In the genomic region with DNA sequence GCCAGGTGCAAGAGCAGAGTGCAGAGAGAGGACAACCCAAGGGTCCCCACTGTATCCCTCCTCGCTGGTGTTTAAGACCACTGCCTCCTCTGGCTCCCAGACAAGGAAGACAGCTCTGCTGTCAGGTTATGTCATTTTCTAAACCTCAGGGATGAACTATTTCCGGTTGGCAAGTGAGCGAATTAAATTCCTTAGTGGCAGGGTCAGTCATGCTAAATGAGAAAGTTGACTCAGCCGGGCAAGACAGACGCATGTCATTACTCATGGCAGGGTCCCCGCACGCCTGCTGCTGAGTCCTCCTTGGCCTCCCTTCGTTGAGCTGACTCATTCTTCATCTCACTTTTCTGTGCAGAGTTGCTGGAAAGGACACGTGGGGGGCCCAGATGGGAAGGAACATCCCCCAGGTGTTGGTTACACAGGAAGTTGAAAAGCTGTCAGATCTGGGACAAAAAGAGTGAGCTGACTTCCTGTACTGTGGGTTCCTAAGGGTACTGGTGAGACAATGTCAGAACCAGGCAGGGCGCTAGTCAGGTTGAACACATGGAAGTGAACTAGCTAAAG, we compare ENCODE assay signal across 9 cellular contexts. TPM values are rescaled to one million over a fixed set of nuclear protein-coding genes. Genes with fewer than 3 reads are reported as not detected.
DNase-seq lines count a peak whose midpoint lies in the region; ATAC-seq and TF ChIP-seq lines count a peak whose summit lies in the region.
"Had no signal": no experiment of that assay in that cellular context is flagged by ENCODE, and none has a peak within 500 bp of the region (broad histone marks: within the 10 kb centered on the region; RNA-seq: fewer than 3 reads in every experiment).

No MANE protein-coding gene starts in this region.

- H2BK15ac ChIP-seq in mesendoderm (replicated peaks; ENCODE audit: low read depth): no peak overlapping the region
- no peak overlapping the region for H2BK15ac ChIP-seq in H9 (ENCODE audit: low read depth, low read length)

- no peaks in the 10 kb centered on the region for H3K23me2 ChIP-seq in H9 (ENCODE audit: insufficient read length, low read depth, low read length, poor library complexity, severe bottlenecking)

- H2BK5ac ChIP-seq in mesendoderm (ENCODE audit: low read length): no peak overlapping the region
- no peak overlapping the region for H2BK5ac ChIP-seq in H9 (ENCODE audit: insufficient read length, low read length)

- TF ChIP-seq CTCF in H9 (conservative IDR thresholded peaks at IDR 0.05): no peak
- no peak for TF ChIP-seq CTCF in transverse colon (IDR thresholded peaks at IDR 0.05)

- intact Hi-C loops in activated T-helper 2 cell treated with anti-CD3 and anti-CD28 coated beads, Interferon-gamma antibody, Interleukin-2, Interleukin-4, amounts not matched to agents 10 μg/mL and 5 μg/mL and 100 μg/mL, durations not matched to agents 14 hours and 24 hours and 36 hours (cut with micrococcal nuclease): loop anchor here (1.0 to 5.0 kb wide), 2 partner anchors 20 to 35 kb away; no protein-coding TSS in a partner anchor
- intact Hi-C loops in transverse colon (cut with DNase I; ENCODE audit: low total_unique reads): no loop called here

- H4K8ac ChIP-seq in mesendoderm (ENCODE audit: low read depth, low read length): no peak overlapping the region
- H4K8ac ChIP-seq in H9 (replicated peaks; ENCODE audit: insufficient read length, low read depth, low read length): no peak overlapping the region

- H3K4me1 ChIP-seq in mesendoderm (ENCODE audit: control insufficient read depth, low read depth, low read length) (no peaks in the 10 kb centered on the region), H9 (ENCODE audit: insufficient read depth, low read length) (no peaks in the 10 kb centered on the region), transverse colon (no peaks in the 10 kb centered on the region)

- H3T11ph ChIP-seq in H9 (ENCODE audit: low read length): no peak overlapping the region

- no peak overlapping the region for H2BK12ac ChIP-seq in H9 (ENCODE audit: insufficient read length, low read depth, low read length)

- ATAC-seq in GM19023 (IDR thresholded peaks at IDR 0.05; ENCODE audit: unreplicated experiment): peak; percentile 58
- ATAC-seq in GM19463 (IDR thresholded peaks at IDR 0.05; ENCODE audit: unreplicated experiment): no peak
- no peak for ATAC-seq in GM18907 (IDR thresholded peaks at IDR 0.05; ENCODE audit: unreplicated experiment)

- H3K23ac ChIP-seq in mesendoderm (ENCODE audit: low read length): no peak overlapping the region
- no peak overlapping the region for H3K23ac ChIP-seq in H9 (ENCODE audit: insufficient read length, low read depth, low read length)

- H4K5ac ChIP-seq in mesendoderm (ENCODE audit: low read length) (no peak overlapping the region), H9 (ENCODE audit: insufficient read length, low read depth, low read length) (no peak overlapping the region)

- H3K4me2 ChIP-seq in mesendoderm (ENCODE audit: low read length) (no peak overlapping the region), H9 (ENCODE audit: insufficient read depth, insufficient read length, low read length) (no peak overlapping the region)

- H3K56ac ChIP-seq in mesendoderm (ENCODE audit: low read length): no peak overlapping the region
- H3K56ac ChIP-seq in H9 (ENCODE audit: insufficient read length, low read depth, low read length): no peak overlapping the region

- no peak overlapping the region for H2AFZ ChIP-seq in H9 (ENCODE audit: low read length)

- peak overlapping the region; percentile 19 for H3K4me3 Mint-ChIP-seq in activated T-helper 2 cell treated with anti-CD3 and anti-CD28 coated beads, Interferon-gamma antibody, Interleukin-2, Interleukin-4, amounts not matched to agents 10 μg/mL and 5 μg/mL and 100 μg/mL, durations not matched to agents 14 hours and 24 hours and 36 hours (ENCODE audit: low read depth)
- H3K4me3 Mint-ChIP-seq in H9: no peak overlapping the region
- H3K4me3 Mint-ChIP-seq: nephron had no signal

- DNase-seq in NCI-H460 (ENCODE audit: extremely low read depth, low read depth) (peak; percentile 50), mesendoderm (peak; percentile 18), H9 (no peak), transverse colon (no peak)
- DNase-seq in activated T-helper 2 cell treated with anti-CD3 and anti-CD28 coated beads, Interferon-gamma antibody, Interleukin-2, Interleukin-4, amounts not matched to agents 10 μg/mL and 5 μg/mL and 100 μg/mL, durations not matched to agents 14 hours and 24 hours and 36 hours (ENCODE audit: low spot score): peak; percentile 30

- in situ Hi-C loops in transverse colon (cut with MboI; ENCODE audit: low pct_ligation_motif_present in 1 of 4, low pct_unique_long_range_greater_than_20kb in 1 of 4, low sequenced_read_pairs in 3 of 4): no loop called here

- peaks cover 34% of the 10 kb centered on the region for H3K4me1 Mint-ChIP-seq in activated T-helper 2 cell treated with anti-CD3 and anti-CD28 coated beads, Interferon-gamma antibody, Interleukin-2, Interleukin-4, amounts not matched to agents 10 μg/mL and 5 μg/mL and 100 μg/mL, durations not matched to agents 14 hours and 24 hours and 36 hours (ENCODE audit: low read depth)
- no peaks in the 10 kb centered on the region for H3K4me1 Mint-ChIP-seq in H9
- H3K4me1 Mint-ChIP-seq: nephron had no signal

- H3K27ac Mint-ChIP-seq in activated T-helper 2 cell treated with anti-CD3 and anti-CD28 coated beads, Interferon-gamma antibody, Interleukin-2, Interleukin-4, amounts not matched to agents 10 μg/mL and 5 μg/mL and 100 μg/mL, durations not matched to agents 14 hours and 24 hours and 36 hours: peak overlapping the region; percentile 18
- no peak overlapping the region for H3K27ac Mint-ChIP-seq in H9
- H3K27ac Mint-ChIP-seq: nephron had no signal

- no peak overlapping the region for H3K14ac ChIP-seq in H9 (ENCODE audit: insufficient read depth, low read length)

- no peaks in the 10 kb centered on the region for H4K20me1 ChIP-seq in H9 (ENCODE audit: control insufficient read depth, insufficient read depth, insufficient read length)

- no peak overlapping the region for H4K91ac ChIP-seq in H9 (ENCODE audit: insufficient read length, low read depth, low read length)

- no peak for TF ChIP-seq POLR2A in transverse colon (IDR thresholded peaks at IDR 0.05)

- H3K9ac ChIP-seq in mesendoderm (ENCODE audit: low read length): no peak overlapping the region
- no peak overlapping the region for H3K9ac ChIP-seq in H9 (ENCODE audit: extremely low read depth, insufficient read length, low read length)

- H3K79me2 ChIP-seq in mesendoderm (ENCODE audit: control insufficient read depth, insufficient read depth, low read length) (no peaks in the 10 kb centered on the region), H9 (ENCODE audit: insufficient read depth, low read length) (no peaks in the 10 kb centered on the region; the same call in 1 of the 2 replicates)

- H2BK120ac ChIP-seq in mesendoderm (ENCODE audit: low read depth, low read length): no peak overlapping the region
- no peak overlapping the region for H2BK120ac ChIP-seq in H9 (ENCODE audit: low read depth, low read length, poor library complexity, severe bottlenecking)

- no peaks in the 10 kb centered on the region for H3K36me3 Mint-ChIP-seq in activated T-helper 2 cell treated with anti-CD3 and anti-CD28 coated beads, Interferon-gamma antibody, Interleukin-2, Interleukin-4, amounts not matched to agents 10 μg/mL and 5 μg/mL and 100 μg/mL, durations not matched to agents 14 hours and 24 hours and 36 hours (ENCODE audit: low read depth)
- H3K36me3 Mint-ChIP-seq in H9 (ENCODE audit: insufficient read depth in 1 of 3, low read depth in 3 of 3): peaks cover 0 to 3% (median 0%) of the 10 kb centered on the region in 3 experiments; a peak in 4 of 7 replicates

- peaks cover 4% of the 10 kb centered on the region for H3K9me3 Mint-ChIP-seq in activated T-helper 2 cell treated with anti-CD3 and anti-CD28 coated beads, Interferon-gamma antibody, Interleukin-2, Interleukin-4, amounts not matched to agents 10 μg/mL and 5 μg/mL and 100 μg/mL, durations not matched to agents 14 hours and 24 hours and 36 hours
- peaks cover 8 to 65% of the 10 kb centered on the region in 2 experiments for H3K9me3 Mint-ChIP-seq in H9

- H3K79me1 ChIP-seq in mesendoderm (ENCODE audit: low read length) (no peaks in the 10 kb centered on the region), H9 (ENCODE audit: insufficient read depth, low read depth, low read length, poor library complexity, severe bottlenecking) (no peaks in the 10 kb centered on the region)

- H3K9me3 ChIP-seq in H9 (ENCODE audit: control insufficient read depth, low read depth, low read length): no peaks in the 10 kb centered on the region
- H3K9me3 ChIP-seq in transverse colon: no peaks in the 10 kb centered on the region

- no peaks in the 10 kb centered on the region for H3K27me3 ChIP-seq in mesendoderm (ENCODE audit: insufficient read depth, low read length, poor library complexity)
- no peaks in the 10 kb centered on the region for H3K27me3 ChIP-seq in H9 (ENCODE audit: insufficient read depth, low read length)
- no peaks in the 10 kb centered on the region for H3K27me3 ChIP-seq in transverse colon

- no peak overlapping the region for H3K18ac ChIP-seq in mesendoderm (ENCODE audit: low read length)
- no peak overlapping the region for H3K18ac ChIP-seq in H9 (ENCODE audit: insufficient read length, low read depth, low read length)

- H3K4me3 ChIP-seq in mesendoderm (ENCODE audit: low read length) (no peak overlapping the region), transverse colon (no peak overlapping the region)

- no peak for TF ChIP-seq EP300 in transverse colon (IDR thresholded peaks at IDR 0.05; ENCODE audit: low read depth)

- no peaks in the 10 kb centered on the region for H3K36me3 ChIP-seq in mesendoderm (ENCODE audit: control insufficient read depth, insufficient read depth, low read length)
- H3K36me3 ChIP-seq in transverse colon: no peaks in the 10 kb centered on the region

- WGBS in mesendoderm (ENCODE audit: extremely low coverage, insufficient coverage, low lambda C conversion rate): no CpG with 5 or more reads among the region's 10 CpGs
- no CpG with 5 or more reads among the region's 10 CpGs for WGBS in H9 (ENCODE audit: extremely low coverage, insufficient read length, low lambda C conversion rate)
- WGBS in transverse colon (ENCODE audit: low coverage in 1 of 2), 2 donors: 63 to 67% methylated on average over 1 to 10 of the region's 10 CpGs

- H3K27me3 Mint-ChIP-seq in activated T-helper 2 cell treated with anti-CD3 and anti-CD28 coated beads, Interferon-gamma antibody, Interleukin-2, Interleukin-4, amounts not matched to agents 10 μg/mL and 5 μg/mL and 100 μg/mL, durations not matched to agents 14 hours and 24 hours and 36 hours (ENCODE audit: low read depth): no peaks in the 10 kb centered on the region
- no peaks in the 10 kb centered on the region; the same call in none of the 2 replicates for H3K27me3 Mint-ChIP-seq in H9 (ENCODE audit: low read depth)

- no peak overlapping the region for H3K4ac ChIP-seq in mesendoderm (ENCODE audit: low read depth, low read length)
- no peak overlapping the region for H3K4ac ChIP-seq in H9 (ENCODE audit: low read depth, low read length)

- H2AK5ac ChIP-seq in mesendoderm (ENCODE audit: low read length) (no peak overlapping the region), H9 (ENCODE audit: insufficient read length, low read length) (no peak overlapping the region)

- H2BK20ac ChIP-seq in H9 (ENCODE audit: low read depth, low read length, poor library complexity, severe bottlenecking): no peak overlapping the region

- no peak overlapping the region for H3K27ac ChIP-seq in mesendoderm (ENCODE audit: low read depth, low read length)
- H3K27ac ChIP-seq in H9 (ENCODE audit: insufficient read length, low read depth, low read length): no peak overlapping the region
- H3K27ac ChIP-seq in transverse colon: no peak overlapping the region

RNA-seq across cellular contexts. Expression of a gene that starts 47.1 kb away (rescaled TPM):
- not detected in 2 replicates for total RNA-seq in NCI-H460 (2014; rRNA removed; shearing (Covaris generic))
- not detected in 2 replicates for polyA plus RNA-seq in NCI-H460 (2014; cell fraction: nucleus; rRNA removed)
- total RNA-seq in activated T-helper 2 cell treated with anti-CD3 and anti-CD28 coated beads, Interferon-gamma antibody, Interleukin-2, Interleukin-4, amounts not matched to agents 10 μg/mL and 5 μg/mL and 100 μg/mL, durations not matched to agents 14 hours and 24 hours and 36 hours: not detected in 2 replicates
- polyA plus RNA-seq in mesendoderm (2013, experiment 1 of 2): not detected
- polyA plus RNA-seq in mesendoderm (2013, experiment 2 of 2): not detected
- total RNA-seq in H9 (2021): not detected in 2 replicates
- total RNA-seq in transverse colon: 1 to 10 TPM in 2 of 4 donors, not detected in 2; 1.6 to 1.7 TPM

Comparison
In these comparisons a context has a peak if more than half of its experiments do, and no peak if none do; other contexts are left out.
1. DNase-seq: peak in NCI-H460 (single experiment), activated T-helper 2 cell treated with anti-CD3 and anti-CD28 coated beads, Interferon-gamma antibody, Interleukin-2, Interleukin-4, amounts not matched to agents 10 μg/mL and 5 μg/mL and 100 μg/mL, durations not matched to agents 14 hours and 24 hours and 36 hours (single experiment) and mesendoderm (single experiment); none in H9 (single experiment) and transverse colon (single experiment).